Comparison of ENCODE assay signal across 10 cellular contexts in the genomic region with DNA sequence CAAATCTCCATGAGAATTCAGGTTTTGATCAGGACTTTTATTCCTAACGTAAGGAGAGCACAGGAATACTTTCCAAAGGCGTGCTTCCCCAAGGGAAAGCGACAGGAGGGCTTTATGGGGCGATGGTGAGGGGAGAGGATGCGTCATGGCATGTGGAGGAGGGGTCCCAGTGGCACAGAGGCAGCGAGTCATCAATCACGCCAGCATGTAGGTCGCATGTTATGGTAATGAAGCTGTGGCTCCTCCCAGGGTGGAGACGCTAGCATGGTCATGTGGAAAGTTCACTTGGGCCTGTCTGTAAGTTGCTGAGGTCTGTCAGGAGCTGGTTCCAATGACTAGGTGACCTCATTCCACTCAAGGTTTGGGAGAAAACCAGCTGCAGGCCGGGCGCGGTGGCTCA. TPM values are rescaled to one million over a fixed set of nuclear protein-coding genes. Genes with fewer than 3 reads are reported as not detected.
"Had no signal": no experiment of that assay in that cellular context is flagged by ENCODE, and none has a peak within 500 bp of the region (broad histone marks: within the 10 kb centered on the region; RNA-seq: fewer than 3 reads in every experiment).

No MANE protein-coding gene starts in this region.

- H3K9ac ChIP-seq: GM23248, KMS-11 had no signal

- DNase-seq: GM23248, GOT3, H7, HCEC 1CT, IMR-90, KBM-7 had no signal

- H3K4me2 ChIP-seq: KMS-11 had no signal

- FAIRE-seq: HTR-8/SVneo had no signal

- H3K27ac ChIP-seq: GM23248, KMS-11 had no signal

- H2AFZ ChIP-seq: GM23248 had no signal

- H3K4me3 ChIP-seq: GM23248 had no signal

RNA-seq across cellular contexts. Expression of a gene that starts 35.3 kb away (rescaled TPM):
- total RNA-seq: GM23248, H4, H7, HT-29, IMR-90 had no signal
- polyA plus RNA-seq: GM23248, IMR-90 had no signal
